27 cellular contexts compared by ENCODE assay signal in genomic region chr4:179040259-179040658, GRCh38.
DNase-seq lines count a peak whose midpoint lies in the region; ATAC-seq, FAIRE-seq and TF ChIP-seq lines count a peak whose summit lies in the region.
"Had no signal": no experiment of that assay in that cellular context is flagged by ENCODE, and none has a peak within 500 bp of the region (broad histone marks: within the 10 kb centered on the region; RNA-seq: fewer than 3 reads in every experiment).

No MANE protein-coding gene starts in this region.

- 0% methylated on average over 1 of the region's 1 CpG for WGBS in K562 (ENCODE audit: insufficient coverage, low coverage, missing lambda C conversion rate)
- no CpG with 5 or more reads among the region's 1 CpG for WGBS in mesendoderm (ENCODE audit: extremely low coverage, insufficient coverage, low lambda C conversion rate)

- H3K27ac Mint-ChIP-seq in naive thymus-derived CD4-positive, alpha-beta T cell, result no peak overlapping the region
- H3K27ac Mint-ChIP-seq: CD4-positive, alpha-beta T cell had no signal

- H2BK15ac ChIP-seq in mesendoderm (replicated peaks; ENCODE audit: low read depth), result no peak overlapping the region

- no peaks in the 10 kb centered on the region for H3K79me2 ChIP-seq in MM.1S (ENCODE audit: low read length)
- no peaks in the 10 kb centered on the region for H3K79me2 ChIP-seq in K562 (ENCODE audit: control insufficient read depth, insufficient read depth, low read length)
- no peaks in the 10 kb centered on the region for H3K79me2 ChIP-seq in mesendoderm (ENCODE audit: control insufficient read depth, insufficient read depth, low read length)

- H3K4me3 ChIP-seq in MM.1S (ENCODE audit: low read length) (no peak overlapping the region), K562 (no peak overlapping the region), mesendoderm (ENCODE audit: low read length) (no peak overlapping the region)
- H3K4me3 ChIP-seq in naive thymus-derived CD4-positive, alpha-beta T cell (ENCODE audit: low read length), result no peak overlapping the region
- H3K4me3 ChIP-seq: A549; BLaER1 treated with 17β-estradiol and CSF1 and Interleukin-3, amounts not matched to agents 10 nM and 100 nM; GM23248; SJSA1 had no signal

- no peaks in the 10 kb centered on the region for H3K4me1 Mint-ChIP-seq in naive thymus-derived CD4-positive, alpha-beta T cell

- no peak overlapping the region for H3K56ac ChIP-seq in mesendoderm (ENCODE audit: low read length)

- no peak for TF ChIP-seq EP300 in K562 (IDR thresholded peaks at IDR 0.05; ENCODE audit: low read length)

- no peaks in the 10 kb centered on the region for H3K9me3 ChIP-seq in MM.1S (replicated peaks; ENCODE audit: insufficient read depth, low read length)
- no peaks in the 10 kb centered on the region for H3K9me3 ChIP-seq in K562 (replicated peaks; ENCODE audit: control insufficient read depth, insufficient read depth, low read depth, low read length)
- peaks cover 0 to 4% (median 0%) of the 10 kb centered on the region in 3 experiments for H3K9me3 ChIP-seq in naive thymus-derived CD4-positive, alpha-beta T cell (ENCODE audit: control insufficient read depth in 2 of 3, low read length in 3 of 3)
- H3K9me3 ChIP-seq: A549; BLaER1 treated with 17β-estradiol and CSF1 and Interleukin-3, amounts not matched to agents 10 nM and 100 nM; SJSA1 had no signal

- H3K27ac ChIP-seq in MM.1S (ENCODE audit: low read length), result no peak overlapping the region
- no peak overlapping the region for H3K27ac ChIP-seq in K562 (ENCODE audit: extremely low read depth, low read depth, low read length)
- H3K27ac ChIP-seq in mesendoderm (ENCODE audit: low read depth, low read length), result no peak overlapping the region
- H3K27ac ChIP-seq in naive thymus-derived CD4-positive, alpha-beta T cell (ENCODE audit: low read depth, low read length), result no peak overlapping the region
- H3K27ac ChIP-seq: A549; BLaER1 treated with 17β-estradiol and CSF1 and Interleukin-3, amounts not matched to agents 10 nM and 100 nM; GM23248; SJSA1 had no signal

- no peak overlapping the region for H2BK5ac ChIP-seq in mesendoderm (ENCODE audit: low read length)

- no peak for TF ChIP-seq RAD21 in K562 (CRISPR knock-in tag; conservative IDR thresholded peaks at IDR 0.05 in 1 of 2, IDR thresholded peaks at IDR 0.05 in 1 of 2)

- no peaks in the 10 kb centered on the region for H3K79me1 ChIP-seq in mesendoderm (ENCODE audit: low read length)

- no peak for TF ChIP-seq POLR2A in K562 (conservative IDR thresholded peaks at IDR 0.05)

- in situ Hi-C loops in K562 (cut with MboI), result no loop called here

- no peaks in the 10 kb centered on the region for H3F3A ChIP-seq in MM.1S (ENCODE audit: insufficient read depth, low read length)

- no peak overlapping the region for H4K8ac ChIP-seq in mesendoderm (ENCODE audit: low read depth, low read length)

- no peak for FAIRE-seq in K562 (lab: Jason Lieb, UNC)
- FAIRE-seq: A549, GM12891 had no signal

- intact Hi-C loops in K562 (cut with micrococcal nuclease), result no loop called here
- intact Hi-C loops in naive thymus-derived CD4-positive, alpha-beta T cell (cut with micrococcal nuclease), result no loop called here

- no peaks in the 10 kb centered on the region for H3K27me3 Mint-ChIP-seq in naive thymus-derived CD4-positive, alpha-beta T cell
- H3K27me3 Mint-ChIP-seq: CD4-positive, alpha-beta T cell had no signal

- no peak overlapping the region for H3K4me2 ChIP-seq in MM.1S (ENCODE audit: low read depth, low read length)
- H3K4me2 ChIP-seq in K562 (ENCODE audit: insufficient read depth, low read length), result no peak overlapping the region
- H3K4me2 ChIP-seq in mesendoderm (ENCODE audit: low read length), result no peak overlapping the region
- H3K4me2 ChIP-seq: A549; BLaER1 treated with 17β-estradiol and CSF1 and Interleukin-3, amounts not matched to agents 10 nM and 100 nM had no signal

- H3K9ac ChIP-seq in MM.1S (ENCODE audit: low read length) (no peak overlapping the region), K562 (ENCODE audit: insufficient read depth in 1 of 2, low read depth in 2 of 2, low read length in 2 of 2) (no peak overlapping the region), mesendoderm (ENCODE audit: low read length) (no peak overlapping the region)
- H3K9ac ChIP-seq: BLaER1 treated with 17β-estradiol and CSF1 and Interleukin-3, amounts not matched to agents 10 nM and 100 nM; GM23248 had no signal

- H4K20me1 ChIP-seq in MM.1S (ENCODE audit: insufficient read depth, low read length) (no peaks in the 10 kb centered on the region), K562 (replicated peaks; ENCODE audit: control insufficient read depth, insufficient read depth, low read length) (no peaks in the 10 kb centered on the region)
- H4K20me1 ChIP-seq: BLaER1 treated with 17β-estradiol and CSF1 and Interleukin-3, amounts not matched to agents 10 nM and 100 nM had no signal

- H3K9me3 Mint-ChIP-seq in naive thymus-derived CD4-positive, alpha-beta T cell, result peaks cover 0 to 6% (median 1%) of the 10 kb centered on the region in 11 donors

- no peak overlapping the region for H2BK120ac ChIP-seq in mesendoderm (ENCODE audit: low read depth, low read length)

- CTCF ChIA-PET in K562 (lab: Yijun Ruan, JAX; ENCODE audit: low intra/inter-chr PET ratio), result no interaction called here
- CTCF ChIA-PET in naive thymus-derived CD4-positive, alpha-beta T cell (lab: Charles Lee), result no interaction called here

- H3K4me1 ChIP-seq in MM.1S (ENCODE audit: low read length), result no peaks in the 10 kb centered on the region
- H3K4me1 ChIP-seq in K562 (replicated peaks in 1 of 2; ENCODE audit: control insufficient read depth in 2 of 2, insufficient read depth in 2 of 2, low read length in 2 of 2), result no peaks in the 10 kb centered on the region
- no peaks in the 10 kb centered on the region for H3K4me1 ChIP-seq in mesendoderm (ENCODE audit: control insufficient read depth, low read depth, low read length)
- H3K4me1 ChIP-seq in naive thymus-derived CD4-positive, alpha-beta T cell (ENCODE audit: control insufficient read depth in 2 of 2, insufficient read depth in 2 of 2, low read length in 2 of 2), result no peaks in the 10 kb centered on the region
- H3K4me1 ChIP-seq: A549; BLaER1 treated with 17β-estradiol and CSF1 and Interleukin-3, amounts not matched to agents 10 nM and 100 nM; SJSA1 had no signal

- H3K36me3 Mint-ChIP-seq in naive thymus-derived CD4-positive, alpha-beta T cell, result no peaks in the 10 kb centered on the region

- no peak overlapping the region for H3K23ac ChIP-seq in mesendoderm (ENCODE audit: low read length)

- DNase-seq in MM.1S (peak; percentile 1), K562 (ENCODE audit: extremely low read depth in 1 of 4, low spot score in 3 of 4) (no peak), mesendoderm (peak; percentile 21), DMS53 (lab: John Stamatoyannopoulos, UW) (no peak)
- DNase-seq in naive thymus-derived CD4-positive, alpha-beta T cell, result no peak
- DNase-seq: AML-193; CD4-positive, alpha-beta T cell; GDM1; GM23248; Kasumi-1; MV-4-11; NCI-H1105; NCI-H1436 treated with DMSO at 0.1 percent for 48 hours; NCI-H187 treated with DMSO at 0.1 percent for 48 hours; NCI-H2107; NCI-H446; NCI-H524 treated with DMSO at 0.1 percent for 48 hours; NCI-H82; Right ventricle myocardium superior; RPMI8226 had no signal

- no peak overlapping the region for H2AK5ac ChIP-seq in mesendoderm (ENCODE audit: low read length)

- TF ChIP-seq CTCF in MM.1S (IDR thresholded peaks at IDR 0.05; ENCODE audit: low read length) (no peak), K562 (IDR thresholded peaks at IDR 0.05 in 2 of 3, conservative IDR thresholded peaks at IDR 0.05 in 1 of 3; ENCODE audit: insufficient read depth in 2 of 3, low read depth in 1 of 3, low read length in 3 of 3) (no peak)

- no peak for ATAC-seq in K562
- ATAC-seq in HG02885 (IDR thresholded peaks at IDR 0.05; ENCODE audit: poor library complexity, unreplicated experiment), result no peak
- ATAC-seq in GM21619 (IDR thresholded peaks at IDR 0.05; ENCODE audit: unreplicated experiment), result no peak
- ATAC-seq in naive thymus-derived CD4-positive, alpha-beta T cell, result no peak
- ATAC-seq: A549, HCT116 had no signal

- H3K4me3 Mint-ChIP-seq in naive thymus-derived CD4-positive, alpha-beta T cell, result no peak overlapping the region
- H3K4me3 Mint-ChIP-seq: CD4-positive, alpha-beta T cell had no signal

- no TSS peak for BruUV-seq in K562 (replicated peaks; lab: Mats Ljungman, UMichigan)

- H3K9me2 ChIP-seq in MM.1S (replicated peaks; ENCODE audit: insufficient read depth, low read length), result no peaks in the 10 kb centered on the region

- H3K27me3 ChIP-seq in MM.1S (replicated peaks; ENCODE audit: insufficient read depth, low read length) (no peaks in the 10 kb centered on the region), K562 (ENCODE audit: control insufficient read depth in 2 of 2, insufficient read depth in 2 of 2, low read length in 2 of 2) (no peaks in the 10 kb centered on the region), mesendoderm (ENCODE audit: insufficient read depth, low read length, poor library complexity) (no peaks in the 10 kb centered on the region)
- no peaks in the 10 kb centered on the region for H3K27me3 ChIP-seq in naive thymus-derived CD4-positive, alpha-beta T cell (ENCODE audit: control insufficient read depth in 2 of 2, insufficient read depth in 2 of 2, low read length in 2 of 2)
- H3K27me3 ChIP-seq: BLaER1 treated with 17β-estradiol and CSF1 and Interleukin-3, amounts not matched to agents 10 nM and 100 nM; SJSA1 had no signal

- no peak overlapping the region for H2AFZ ChIP-seq in MM.1S (ENCODE audit: low read length)
- no peak overlapping the region for H2AFZ ChIP-seq in K562 (ENCODE audit: low read depth, low read length)
- H2AFZ ChIP-seq: GM23248 had no signal

- POLR2A ChIA-PET in K562 (lab: Yijun Ruan, JAX), result no interaction called here
- POLR2A ChIA-PET in naive thymus-derived CD4-positive, alpha-beta T cell (lab: Charles Lee), result no interaction called here

- no peak overlapping the region for H4K5ac ChIP-seq in mesendoderm (ENCODE audit: low read length)

- no peaks in the 10 kb centered on the region for H3K36me3 ChIP-seq in MM.1S (replicated peaks; ENCODE audit: insufficient read depth, low read length)
- H3K36me3 ChIP-seq in K562 (ENCODE audit: control insufficient read depth, insufficient read depth, low read length), result no peaks in the 10 kb centered on the region
- H3K36me3 ChIP-seq in mesendoderm (ENCODE audit: control insufficient read depth, insufficient read depth, low read length), result no peaks in the 10 kb centered on the region
- H3K36me3 ChIP-seq in naive thymus-derived CD4-positive, alpha-beta T cell (ENCODE audit: control insufficient read depth in 2 of 3, insufficient read depth in 3 of 3, low read length in 3 of 3), result no peaks in the 10 kb centered on the region
- H3K36me3 ChIP-seq: BLaER1 treated with 17β-estradiol and CSF1 and Interleukin-3, amounts not matched to agents 10 nM and 100 nM; SJSA1 had no signal

- no peak overlapping the region for H3K18ac ChIP-seq in mesendoderm (ENCODE audit: low read length)

- no peaks in the 10 kb centered on the region for H3K9me1 ChIP-seq in K562 (ENCODE audit: control insufficient read depth, insufficient read depth, low read length)

- H3K4ac ChIP-seq in mesendoderm (ENCODE audit: low read depth, low read length), result no peak overlapping the region

Comparison
In these comparisons a context has a peak if more than half of its experiments do, and no peak if none do; other contexts are left out.
1. DNase-seq: peak in MM.1S (single experiment) and mesendoderm (single experiment); none in K562 (0 of 4), DMS53 (single experiment) and naive thymus-derived CD4-positive, alpha-beta T cell (0 of 9).